In the genomic region with DNA sequence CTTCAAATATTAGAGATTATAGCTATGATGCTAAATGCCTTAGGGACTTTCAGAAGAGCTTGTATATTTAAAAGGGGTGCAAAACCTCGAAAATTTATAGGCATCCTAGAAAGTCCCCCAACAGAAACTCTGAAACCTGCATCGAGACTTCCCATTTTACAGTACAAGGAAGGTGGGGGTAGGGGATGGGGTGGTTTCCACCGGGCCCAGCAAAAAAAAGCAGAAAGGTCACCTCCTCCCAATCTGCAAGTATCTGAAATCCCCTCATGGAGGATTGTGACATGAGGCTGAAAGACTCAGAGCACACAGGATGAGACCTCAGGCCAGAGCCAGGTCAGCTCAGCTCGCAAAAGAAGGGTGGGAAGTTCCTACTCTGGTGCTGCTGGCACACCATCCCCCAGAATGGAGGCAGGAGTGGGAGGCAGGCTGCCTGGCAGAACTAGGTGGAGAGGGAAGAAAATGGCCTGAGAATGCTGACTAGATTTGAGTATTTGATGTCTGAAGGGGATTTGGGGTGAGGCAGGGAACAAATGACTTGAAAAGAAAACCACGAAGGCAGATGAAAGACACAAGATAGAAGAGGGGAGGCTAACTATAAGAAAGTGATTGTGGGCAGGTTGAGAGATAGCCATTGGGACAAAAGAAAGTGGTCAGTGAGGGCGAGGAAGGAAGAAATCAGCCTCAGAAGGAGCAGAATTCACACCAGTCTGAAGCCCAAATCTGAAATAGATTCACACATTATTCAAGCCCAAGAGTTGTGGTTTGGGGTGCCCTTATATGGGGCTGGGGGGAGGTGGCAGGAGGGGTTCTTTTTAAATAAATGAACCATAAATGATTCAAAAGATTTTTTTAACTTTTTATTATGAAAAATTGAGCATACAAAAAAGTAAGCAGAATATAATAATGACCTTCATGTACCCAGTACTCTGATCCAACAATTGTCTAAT, we compare ENCODE assay signal across 9 cellular contexts. TPM values are rescaled to one million over a fixed set of nuclear protein-coding genes. Genes with fewer than 3 reads are reported as not detected.
DNase-seq lines count a peak whose midpoint lies in the region; ATAC-seq, FAIRE-seq and TF ChIP-seq lines count a peak whose summit lies in the region.
"Had no signal": no experiment of that assay in that cellular context is flagged by ENCODE, and none has a peak within 500 bp of the region (broad histone marks: within the 10 kb centered on the region; RNA-seq: fewer than 3 reads in every experiment).

No MANE protein-coding gene starts in this region.

- peak overlapping the region; percentile 72 for H3K4me3 Mint-ChIP-seq in activated naive CD8-positive, alpha-beta T cell

- no peak overlapping the region for H3K27ac ChIP-seq in BLaER1 treated with 17β-estradiol and CSF1 and Interleukin-3, amounts not matched to agents 10 nM and 100 nM
- H3K27ac ChIP-seq in WERI-Rb-1 (no peak overlapping the region), osteoblast (ENCODE audit: low read depth, low read length) (no peak overlapping the region)

- H3K27me3 ChIP-seq in BLaER1 treated with 17β-estradiol and CSF1 and Interleukin-3, amounts not matched to agents 10 nM and 100 nM: no peaks in the 10 kb centered on the region
- H3K27me3 ChIP-seq in WERI-Rb-1 (ENCODE audit: insufficient read depth, low read depth, severe bottlenecking) (no peaks in the 10 kb centered on the region), osteoblast (ENCODE audit: insufficient read depth, low read length) (no peaks in the 10 kb centered on the region)

- H3K27me3 Mint-ChIP-seq in activated naive CD8-positive, alpha-beta T cell: no peaks in the 10 kb centered on the region

- peaks cover 32% of the 10 kb centered on the region for H3K4me1 Mint-ChIP-seq in activated naive CD8-positive, alpha-beta T cell (ENCODE audit: low read depth)

- DNase-seq in GM19239 (ENCODE audit: insufficient read length, low spot score) (no peak), WERI-Rb-1 (no peak), osteoblast (ENCODE audit: insufficient read length, low spot score, missing footprints) (no peak), hypothalamus (lab: John Stamatoyannopoulos, UW) (no peak), NK-92 (lab: John Stamatoyannopoulos, UW; ENCODE audit: unreplicated experiment) (no peak)
- DNase-seq: DND-41 had no signal

- H3K9ac ChIP-seq in BLaER1 treated with 17β-estradiol and CSF1 and Interleukin-3, amounts not matched to agents 10 nM and 100 nM: no peak overlapping the region

- TF ChIP-seq CTCF in WERI-Rb-1 (IDR thresholded peaks at IDR 0.05; ENCODE audit: low read depth, low read length) (no peak), osteoblast (IDR thresholded peaks at IDR 0.05; ENCODE audit: extremely low read depth, low read depth, low read length) (no peak)

- H4K20me1 ChIP-seq in BLaER1 treated with 17β-estradiol and CSF1 and Interleukin-3, amounts not matched to agents 10 nM and 100 nM: no peaks in the 10 kb centered on the region
- no peaks in the 10 kb centered on the region for H4K20me1 ChIP-seq in osteoblast (ENCODE audit: insufficient read depth, low read length)

- H3K36me3 Mint-ChIP-seq in activated naive CD8-positive, alpha-beta T cell: peaks cover 4% of the 10 kb centered on the region

- no peaks in the 10 kb centered on the region for H3K9me3 Mint-ChIP-seq in activated naive CD8-positive, alpha-beta T cell (ENCODE audit: low read depth)

- H3K9me3 ChIP-seq in BLaER1 treated with 17β-estradiol and CSF1 and Interleukin-3, amounts not matched to agents 10 nM and 100 nM (replicated peaks in 1 of 11): no peaks in the 10 kb centered on the region
- H3K9me3 ChIP-seq in WERI-Rb-1 (ENCODE audit: severe bottlenecking) (no peaks in the 10 kb centered on the region), osteoblast (ENCODE audit: low read depth, low read length) (no peaks in the 10 kb centered on the region)

- H3K4me3 ChIP-seq in BLaER1 treated with 17β-estradiol and CSF1 and Interleukin-3, amounts not matched to agents 10 nM and 100 nM: no peak overlapping the region
- H3K4me3 ChIP-seq in WERI-Rb-1 (ENCODE audit: low read depth, low read length) (no peak overlapping the region), osteoblast (ENCODE audit: insufficient read depth, low read length) (no peak overlapping the region)

- no peak overlapping the region for H2AFZ ChIP-seq in osteoblast (ENCODE audit: low read length)

- H3K79me2 ChIP-seq in osteoblast (ENCODE audit: insufficient read depth, low read length): no peaks in the 10 kb centered on the region

- no peaks in the 10 kb centered on the region for H3K36me3 ChIP-seq in BLaER1 treated with 17β-estradiol and CSF1 and Interleukin-3, amounts not matched to agents 10 nM and 100 nM
- no peaks in the 10 kb centered on the region for H3K36me3 ChIP-seq in WERI-Rb-1
- H3K36me3 ChIP-seq in osteoblast (ENCODE audit: insufficient read depth, low read length): no peaks in the 10 kb centered on the region

- H3K4me2 ChIP-seq in BLaER1 treated with 17β-estradiol and CSF1 and Interleukin-3, amounts not matched to agents 10 nM and 100 nM: peak overlapping the region; percentile 30 to 78 (median 59); a peak in 18 of 22 replicates
- H3K4me2 ChIP-seq in osteoblast (ENCODE audit: insufficient read depth, low read length): no peak overlapping the region

- H3K27ac Mint-ChIP-seq in activated naive CD8-positive, alpha-beta T cell: peak overlapping the region; percentile 92

- ATAC-seq in HG03135 (IDR thresholded peaks at IDR 0.05; ENCODE audit: unreplicated experiment): peak; percentile 42

- H3K4me1 ChIP-seq in BLaER1 treated with 17β-estradiol and CSF1 and Interleukin-3, amounts not matched to agents 10 nM and 100 nM: peaks cover 19 to 33% (median 27%) of the 10 kb centered on the region in 10 experiments
- H3K4me1 ChIP-seq in osteoblast (ENCODE audit: insufficient read depth, low read length): peaks cover 16% of the 10 kb centered on the region

- peak; percentile 82 for FAIRE-seq in GM19239 (lab: Jason Lieb, UNC)

RNA-seq across cellular contexts. Expression of gene TSC22D2, which starts 22.5 kb away (rescaled TPM):
- total RNA-seq in osteoblast: 13.4 and 15.3 TPM in 2 replicates
